Comparison of ENCODE assay signal across 13 cellular contexts in genomic region chr22:31585161-31585859, GRCh38.
A peak's percentile ranks its signal among the peaks of the same experiment; 100 is the strongest.
DNase-seq lines count a peak whose midpoint lies in the region; ATAC-seq and FAIRE-seq lines count a peak whose summit lies in the region.
"Had no signal": no experiment of that assay in that cellular context is flagged by ENCODE, and none has a peak within 500 bp of the region (broad histone marks: within the 10 kb centered on the region; RNA-seq: fewer than 3 reads in every experiment).

No MANE protein-coding gene starts in this region.

- peak overlapping the region; percentile 68 for H3K9ac ChIP-seq in skeletal muscle satellite cell (ENCODE audit: low read depth, low read length)

- H3K9me3 ChIP-seq in effector memory CD4-positive, alpha-beta T cell (ENCODE audit: control insufficient read depth, low read length), result no peaks in the 10 kb centered on the region
- H3K9me3 ChIP-seq in skeletal muscle satellite cell (replicated peaks; ENCODE audit: low read length), result no peaks in the 10 kb centered on the region

- peaks cover 40% of the 10 kb centered on the region for H3K4me1 Mint-ChIP-seq in T-helper 1 cell treated with Interleukin-12 subunit alpha and Interleukin-12 subunit beta and Interleukin-4 antibody, amounts not matched to agents 30 μg/mL and 1 μg/mL, for 36 hours (ENCODE audit: low read depth)

- DNase-seq in NK-92 treated with Interleukin-12 subunit alpha and Interleukin-12 subunit beta, amount 100 ng/mL, for 24 hours (lab: John Stamatoyannopoulos, UW), result peak; percentile 8
- DNase-seq in NK-92 (lab: John Stamatoyannopoulos, UW; ENCODE audit: unreplicated experiment) (no peak), DMS79 treated with DMSO at 0.1 percent for 48 hours (lab: John Stamatoyannopoulos, UW) (no peak), RCC 7860 (ENCODE audit: low spot score) (no peak)
- no peak for DNase-seq in effector memory CD4-positive, alpha-beta T cell
- DNase-seq: kidney glomerular epithelial cell, T-helper 9 cell had no signal

- H3K4me1 ChIP-seq in effector memory CD4-positive, alpha-beta T cell (ENCODE audit: control insufficient read depth, insufficient read depth, low read length, poor library complexity, severe bottlenecking), result peaks cover 8% of the 10 kb centered on the region
- H3K4me1 ChIP-seq in skeletal muscle satellite cell (ENCODE audit: control insufficient read depth, insufficient read depth, low read length), result peaks cover 45% of the 10 kb centered on the region

- peak overlapping the region; percentile 71 for H3K27ac Mint-ChIP-seq in T-helper 1 cell treated with Interleukin-12 subunit alpha and Interleukin-12 subunit beta and Interleukin-4 antibody, amounts not matched to agents 30 μg/mL and 1 μg/mL, for 36 hours
- H3K27ac Mint-ChIP-seq: dendritic cell treated with granulocyte-macrophage colony-stimulating factor and Interleukin-4, amounts not matched to agents 40 ng/mL and 50 ng/mL, for 4 days had no signal

- H3K4me2 ChIP-seq in skeletal muscle satellite cell (ENCODE audit: low read length), result peak overlapping the region; percentile 64

- peak overlapping the region; percentile 19 for H3K4me3 Mint-ChIP-seq in T-helper 1 cell treated with Interleukin-12 subunit alpha and Interleukin-12 subunit beta and Interleukin-4 antibody, amounts not matched to agents 30 μg/mL and 1 μg/mL, for 36 hours
- H3K4me3 Mint-ChIP-seq: dendritic cell treated with granulocyte-macrophage colony-stimulating factor and Interleukin-4, amounts not matched to agents 40 ng/mL and 50 ng/mL, for 4 days had no signal

- peak overlapping the region; percentile 19 for H3K27ac ChIP-seq in effector memory CD4-positive, alpha-beta T cell (ENCODE audit: insufficient read depth, low read length, poor library complexity, severe bottlenecking)

- no peaks in the 10 kb centered on the region for H3K9me3 Mint-ChIP-seq in T-helper 1 cell treated with Interleukin-12 subunit alpha and Interleukin-12 subunit beta and Interleukin-4 antibody, amounts not matched to agents 30 μg/mL and 1 μg/mL, for 36 hours
- H3K9me3 Mint-ChIP-seq: dendritic cell treated with granulocyte-macrophage colony-stimulating factor and Interleukin-4, amounts not matched to agents 40 ng/mL and 50 ng/mL, for 4 days had no signal

- FAIRE-seq in RCC 7860 (lab: Jason Lieb, UNC), result no peak
- FAIRE-seq: A204.1 had no signal

- peak overlapping the region; percentile 11 for H3K4me3 ChIP-seq in effector memory CD4-positive, alpha-beta T cell (ENCODE audit: insufficient read depth, low read depth, low read length, poor library complexity, severe bottlenecking)
- H3K4me3 ChIP-seq in skeletal muscle satellite cell (ENCODE audit: low read length), result peak overlapping the region; percentile 11

- H3K27me3 Mint-ChIP-seq in T-helper 1 cell treated with Interleukin-12 subunit alpha and Interleukin-12 subunit beta and Interleukin-4 antibody, amounts not matched to agents 30 μg/mL and 1 μg/mL, for 36 hours (ENCODE audit: low read depth), result no peaks in the 10 kb centered on the region
- H3K27me3 Mint-ChIP-seq: dendritic cell treated with granulocyte-macrophage colony-stimulating factor and Interleukin-4, amounts not matched to agents 40 ng/mL and 50 ng/mL, for 4 days had no signal

- ATAC-seq in HG03565 (IDR thresholded peaks at IDR 0.05; ENCODE audit: unreplicated experiment), result no peak
- ATAC-seq: HCT116 had no signal

- no peaks in the 10 kb centered on the region for H3K27me3 ChIP-seq in effector memory CD4-positive, alpha-beta T cell (replicated peaks; ENCODE audit: control insufficient read depth, insufficient read depth, low read length, poor library complexity, severe bottlenecking)
- H3K27me3 ChIP-seq in skeletal muscle satellite cell (ENCODE audit: control insufficient read depth, insufficient read depth, low read length), result no peaks in the 10 kb centered on the region

- peaks cover 60% of the 10 kb centered on the region for H3K36me3 Mint-ChIP-seq in T-helper 1 cell treated with Interleukin-12 subunit alpha and Interleukin-12 subunit beta and Interleukin-4 antibody, amounts not matched to agents 30 μg/mL and 1 μg/mL, for 36 hours (ENCODE audit: low read depth)

- H3K36me3 ChIP-seq in effector memory CD4-positive, alpha-beta T cell (ENCODE audit: control insufficient read depth, insufficient read depth, low read length), result peaks cover 31% of the 10 kb centered on the region
- H3K36me3 ChIP-seq in skeletal muscle satellite cell (ENCODE audit: insufficient read depth, low read length), result peaks cover 16% of the 10 kb centered on the region
